In the genomic region with DNA sequence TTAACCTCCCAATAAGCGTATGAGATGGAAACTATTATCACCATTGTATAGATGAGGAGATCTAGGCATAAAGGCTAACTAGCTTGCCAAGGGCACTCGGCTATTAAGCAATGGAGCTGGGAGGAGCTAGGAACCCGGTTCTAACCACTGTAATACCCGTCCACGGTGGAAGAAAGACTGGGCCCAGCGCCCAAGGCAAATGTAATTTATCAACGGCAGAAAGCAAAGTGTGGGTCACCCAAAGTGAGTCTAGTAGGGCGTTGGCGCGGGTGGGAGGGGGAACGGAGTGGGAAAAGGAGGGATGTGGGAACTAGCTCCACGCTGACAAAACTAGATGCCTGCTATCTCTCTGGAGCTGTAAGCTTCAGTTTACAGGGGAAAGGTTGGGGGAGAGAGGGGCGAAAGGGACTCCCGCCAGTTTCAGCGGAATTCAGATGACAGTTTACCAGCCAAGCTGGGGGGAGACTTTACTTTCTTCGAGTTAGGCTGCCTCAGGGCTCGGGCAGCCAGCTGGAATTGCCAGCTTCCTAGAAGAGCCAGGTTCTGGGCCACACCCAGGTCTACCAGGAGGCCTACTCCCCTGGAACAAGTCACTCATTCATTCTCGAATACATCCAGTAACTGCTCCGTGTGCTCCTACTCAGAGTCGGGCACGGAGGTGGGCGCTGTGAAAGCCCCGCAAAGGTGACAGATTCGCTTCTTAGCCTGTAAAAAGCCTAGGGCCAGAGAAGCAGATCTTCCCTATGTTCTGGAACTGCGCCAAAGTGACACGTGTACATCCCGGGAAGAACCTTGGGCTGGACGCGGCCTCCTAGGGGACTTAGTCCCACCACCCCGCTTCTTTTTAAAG, we compare ENCODE assay signal across 8 cellular contexts. TPM values are rescaled to one million over a fixed set of nuclear protein-coding genes. Genes with fewer than 3 reads are reported as not detected.
DNase-seq lines count a peak whose midpoint lies in the region; ATAC-seq and TF ChIP-seq lines count a peak whose summit lies in the region.

No MANE protein-coding gene starts in this region.

- H3K27me3 ChIP-seq in fibroblast of lung (ENCODE audit: control insufficient read depth, insufficient read depth, low read length) (no peaks in the 10 kb centered on the region), aorta (ENCODE audit: control insufficient read depth in 1 of 2, insufficient read depth in 2 of 2, low read length in 1 of 2) (no peaks in the 10 kb centered on the region)

- peaks cover 7% of the 10 kb centered on the region for H3K4me1 ChIP-seq in fibroblast of lung (ENCODE audit: control insufficient read depth, extremely low read depth, insufficient read depth, low read length)
- H3K4me1 ChIP-seq in aorta (ENCODE audit: control insufficient read depth in 1 of 2, insufficient read depth in 2 of 2, low read length in 2 of 2): peaks cover 0 to 2% of the 10 kb centered on the region in 2 donors

- peak overlapping the region; percentile 97 for H3K4me2 ChIP-seq in fibroblast of lung (ENCODE audit: extremely low read depth, insufficient read depth, low read length)

- CTCF ChIA-PET in activated B cell treated with CpG ODN at 0.5 μM for 24 hours (lab: Charles Lee): interaction anchor here (0.7 to 3.2 kb wide), 20 partner anchors 8 to 87 kb away, joined by 3 to 29 read pairs (median 5); a partner anchor contains a TSS

- peaks cover 26% of the 10 kb centered on the region for H3K4me1 Mint-ChIP-seq in activated B cell treated with CpG ODN at 0.5 μM for 24 hours
- H3K4me1 Mint-ChIP-seq in naive thymus-derived CD8-positive, alpha-beta T cell: peaks cover 16 to 45% (median 36%) of the 10 kb centered on the region in 4 donors

- H3K36me3 ChIP-seq in fibroblast of lung (ENCODE audit: control insufficient read depth, insufficient read depth, low read length) (peaks cover 30% of the 10 kb centered on the region), aorta (ENCODE audit: control insufficient read depth in 1 of 2, insufficient read depth in 2 of 2, low read length in 1 of 2) (peaks cover 2 to 4% of the 10 kb centered on the region in 2 donors)

- peak overlapping the region; percentile 100 for H3K9ac ChIP-seq in fibroblast of lung (ENCODE audit: insufficient read depth, low read length)

- H3K36me3 Mint-ChIP-seq in activated B cell treated with CpG ODN at 0.5 μM for 24 hours (ENCODE audit: low read depth): peaks cover 40% of the 10 kb centered on the region
- peaks cover 0 to 37% (median 10%) of the 10 kb centered on the region in 3 donors for H3K36me3 Mint-ChIP-seq in naive thymus-derived CD8-positive, alpha-beta T cell

- peak overlapping the region; percentile 96 to 100 (median 98) for H3K4me3 ChIP-seq in fibroblast of lung (replicated peaks in 1 of 4; ENCODE audit: control extremely low read depth in 1 of 4, insufficient read depth in 1 of 4, low read depth in 3 of 4, low read length in 4 of 4)
- H3K4me3 ChIP-seq in aorta (ENCODE audit: low read length in 2 of 2): peak overlapping the region; percentile 31 to 79

- POLR2A ChIA-PET in activated B cell treated with CpG ODN at 0.5 μM for 24 hours (lab: Charles Lee): interaction anchor here (0.5 to 4.2 kb wide), 20 partner anchors 8 to 470 kb away, joined by 3 to 33 read pairs (median 6); a partner anchor contains a TSS
- POLR2A ChIA-PET in naive thymus-derived CD8-positive, alpha-beta T cell (lab: Charles Lee): interaction anchor here (1.0 to 3.1 kb wide), 12 partner anchors 8 to 87 kb away, joined by 3 to 24 read pairs (median 8); a partner anchor contains a TSS

- DNase-seq in NCI-H446 (lab: John Stamatoyannopoulos, UW) (peak; percentile 14 to 63), NCI-H446 treated with DMSO at 0.1 percent for 48 hours (lab: John Stamatoyannopoulos, UW) (no peak), HuH-7 (ENCODE audit: low spot score) (peak; percentile 50), activated B cell treated with CpG ODN at 0.5 μM for 24 hours (no peak), fibroblast of lung (ENCODE audit: low read depth in 2 of 2) (peak; percentile 70 to 81), aorta (peak; percentile 62 to 86), C1 segment of cervical spinal cord (lab: John Stamatoyannopoulos, UW) (no peak)
- DNase-seq in naive thymus-derived CD8-positive, alpha-beta T cell: peak in 2 of 10 donors; percentile 11 to 15

- H3K79me2 ChIP-seq in fibroblast of lung (ENCODE audit: control insufficient read depth, insufficient read depth, low read length): peaks cover 57% of the 10 kb centered on the region

- H3K9me3 ChIP-seq in fibroblast of lung (ENCODE audit: control insufficient read depth, insufficient read depth, low read depth, low read length) (no peaks in the 10 kb centered on the region), aorta (ENCODE audit: control insufficient read depth, low read length) (no peaks in the 10 kb centered on the region)

- ATAC-seq in activated B cell treated with CpG ODN at 0.5 μM for 24 hours (ENCODE audit: low read depth): no peak
- peak; percentile 2 to 9 for ATAC-seq in naive thymus-derived CD8-positive, alpha-beta T cell
- peak; percentile 51 for ATAC-seq in aorta (ENCODE audit: low FRiP score)

- peaks cover 2% of the 10 kb centered on the region for H4K20me1 ChIP-seq in fibroblast of lung (ENCODE audit: control insufficient read depth, extremely low read depth, insufficient read depth, low read length)

- H3K27ac ChIP-seq in fibroblast of lung (ENCODE audit: insufficient read depth, low read length) (peak overlapping the region; percentile 98), aorta (ENCODE audit: low read depth in 1 of 2, low read length in 2 of 2) (no peak overlapping the region)

- H3K4me3 Mint-ChIP-seq in activated B cell treated with CpG ODN at 0.5 μM for 24 hours: peak overlapping the region; percentile 88
- peak overlapping the region; percentile 84 to 96 (median 94) for H3K4me3 Mint-ChIP-seq in naive thymus-derived CD8-positive, alpha-beta T cell

- no peak overlapping the region for H2AFZ ChIP-seq in fibroblast of lung (ENCODE audit: low read length)

- H3K27me3 Mint-ChIP-seq in activated B cell treated with CpG ODN at 0.5 μM for 24 hours: no peaks in the 10 kb centered on the region
- no peaks in the 10 kb centered on the region for H3K27me3 Mint-ChIP-seq in naive thymus-derived CD8-positive, alpha-beta T cell

- TF ChIP-seq CTCF in activated B cell treated with CpG ODN at 0.5 μM for 24 hours (IDR thresholded peaks at IDR 0.05) (no peak), fibroblast of lung (conservative IDR thresholded peaks at IDR 0.05 in 1 of 2, IDR thresholded peaks at IDR 0.05 in 1 of 2; ENCODE audit: low read depth in 1 of 2, low read length in 2 of 2) (no peak)

- intact Hi-C loops in activated B cell treated with CpG ODN at 0.5 μM for 24 hours (cut with micrococcal nuclease) (loop anchor here (1.0 to 5.0 kb wide), 8 partner anchors 23 to 1489 kb away; a partner anchor contains a TSS), aorta (cut with DNase I) (no loop called here)

- WGBS in aorta, 2 donors: 1 to 2% methylated on average over 30 of the region's 30 CpGs

- no peaks in the 10 kb centered on the region for H3K9me3 Mint-ChIP-seq in activated B cell treated with CpG ODN at 0.5 μM for 24 hours
- H3K9me3 Mint-ChIP-seq in naive thymus-derived CD8-positive, alpha-beta T cell: no peaks in the 10 kb centered on the region

- H3K27ac Mint-ChIP-seq in activated B cell treated with CpG ODN at 0.5 μM for 24 hours: peak overlapping the region; percentile 76
- peak overlapping the region; percentile 87 to 96 (median 94) for H3K27ac Mint-ChIP-seq in naive thymus-derived CD8-positive, alpha-beta T cell

RNA-seq across cellular contexts. Expression of a gene that starts 0.8 kb away (rescaled TPM):
- total RNA-seq in activated B cell treated with CpG ODN at 0.5 μM for 24 hours (41.8 and 42.0 TPM in 2 replicates), fibroblast of lung (83.2 and 88.7 TPM in 2 replicates), aorta (10 to 100 TPM; 46.7 to 77.6 TPM)
- polyA plus RNA-seq in fibroblast of lung (142 and 167 TPM in 2 replicates), aorta (10 to 100 TPM; 33.1 to 44.1 TPM)
- polyA plus RNA-seq in fibroblast of lung (2012): 172 and 215 TPM in 2 replicates
- polyA minus RNA-seq in fibroblast of lung (ENCODE audit: low replicate concordance): 133 and 188 TPM in 2 replicates
- total RNA-seq in naive thymus-derived CD8-positive, alpha-beta T cell: 10 to 100 TPM; 25.7 to 27.7 TPM
- 10 to 100 TPM; 12.8 to 14.1 (median 13.8) TPM for polyA plus RNA-seq in naive thymus-derived CD8-positive, alpha-beta T cell

RNA-seq across cellular contexts. Expression of a gene that starts 23.5 kb away (rescaled TPM):
- total RNA-seq in activated B cell treated with CpG ODN at 0.5 μM for 24 hours: 3.1 and 3.6 TPM in 2 replicates
- total RNA-seq in fibroblast of lung: 0.51 and 2.3 TPM in 2 replicates
- 2.7 and 9.3 TPM in 2 replicates for polyA plus RNA-seq in fibroblast of lung
- polyA plus RNA-seq in fibroblast of lung (2012): 2.5 and 8.0 TPM in 2 replicates
- polyA minus RNA-seq in fibroblast of lung (ENCODE audit: low replicate concordance): 1.4 and 5.4 TPM in 2 replicates
- total RNA-seq in naive thymus-derived CD8-positive, alpha-beta T cell: 1 to 10 TPM; 1.9 to 2.7 TPM
- polyA plus RNA-seq in naive thymus-derived CD8-positive, alpha-beta T cell: under 1 TPM in 1 of 3 donors, not detected in 2; 0.38 TPM
- total RNA-seq in aorta: 1 to 10 TPM in 1 of 2 donors, not detected in 1; 2.0 TPM
- polyA plus RNA-seq in aorta: under 1 TPM in 1 of 2 donors, not detected in 1; 0.49 TPM

RNA-seq across cellular contexts. Expression of a gene that starts 23.5 kb away (rescaled TPM):
- total RNA-seq in activated B cell treated with CpG ODN at 0.5 μM for 24 hours: 45.0 and 49.2 TPM in 2 replicates
- total RNA-seq in fibroblast of lung: 43.4 and 53.3 TPM in 2 replicates
- polyA plus RNA-seq in fibroblast of lung: 113 and 142 TPM in 2 replicates
- 118 and 141 TPM in 2 replicates for polyA plus RNA-seq in fibroblast of lung (2012)
- 33.3 and 59.7 TPM in 2 replicates for polyA minus RNA-seq in fibroblast of lung (ENCODE audit: low replicate concordance)
- 10 to 100 TPM; 28.0 to 30.0 TPM for total RNA-seq in naive thymus-derived CD8-positive, alpha-beta T cell
- polyA plus RNA-seq in naive thymus-derived CD8-positive, alpha-beta T cell: 10 to 100 TPM; 28.7 to 60.6 (median 45.7) TPM
- 10 to 100 TPM; 34.8 TPM for total RNA-seq in aorta
- 100 to 1,000 TPM in 1 of 2 donors, 10 to 100 TPM in 1; 90.9 to 103 TPM for polyA plus RNA-seq in aorta

RNA-seq across cellular contexts. Expression of a gene that starts 29.5 kb away (rescaled TPM):
- total RNA-seq in activated B cell treated with CpG ODN at 0.5 μM for 24 hours (16.4 and 17.9 TPM in 2 replicates), fibroblast of lung (21.1 and 23.6 TPM in 2 replicates), aorta (10 to 100 TPM; 17.8 to 35.8 TPM)
- polyA plus RNA-seq in fibroblast of lung (12.9 and 16.5 TPM in 2 replicates), aorta (10 to 100 TPM; 29.2 to 35.1 TPM)
- 13.3 and 16.9 TPM in 2 replicates for polyA plus RNA-seq in fibroblast of lung (2012)
- polyA minus RNA-seq in fibroblast of lung (ENCODE audit: low replicate concordance): 37.8 and 74.1 TPM in 2 replicates
- 10 to 100 TPM; 22.4 to 25.9 TPM for total RNA-seq in naive thymus-derived CD8-positive, alpha-beta T cell
- 1 to 10 TPM; 1.2 to 2.3 (median 2.1) TPM for polyA plus RNA-seq in naive thymus-derived CD8-positive, alpha-beta T cell

RNA-seq across cellular contexts. Expression of a gene that starts 50.6 kb away (rescaled TPM):
- total RNA-seq in activated B cell treated with CpG ODN at 0.5 μM for 24 hours: 20.3 and 21.4 TPM in 2 replicates
- total RNA-seq in fibroblast of lung: 32.9 and 43.9 TPM in 2 replicates
- 11.3 and 12.7 TPM in 2 replicates for polyA plus RNA-seq in fibroblast of lung
- polyA plus RNA-seq in fibroblast of lung (2012): 22.4 and 22.7 TPM in 2 replicates
- 40.4 and 49.9 TPM in 2 replicates for polyA minus RNA-seq in fibroblast of lung (ENCODE audit: low replicate concordance)
- total RNA-seq in naive thymus-derived CD8-positive, alpha-beta T cell: 10 to 100 TPM; 34.3 to 42.5 TPM
- 10 to 100 TPM in 1 of 3 donors, 1 to 10 TPM in 2; 6.9 to 16.8 (median 7.4) TPM for polyA plus RNA-seq in naive thymus-derived CD8-positive, alpha-beta T cell
- 10 to 100 TPM; 16.4 to 22.2 TPM for total RNA-seq in aorta
- 10 to 100 TPM in 1 of 2 donors, 1 to 10 TPM in 1; 4.0 to 19.3 TPM for polyA plus RNA-seq in aorta

Comparison
In these comparisons a context has a peak if more than half of its experiments do, and no peak if none do; other contexts are left out.
1. DNase-seq: peak in NCI-H446 (2 of 2), HuH-7 (single experiment), fibroblast of lung (2 of 2) and aorta (2 of 2); none in NCI-H446 treated with DMSO at 0.1 percent for 48 hours (single experiment), activated B cell treated with CpG ODN at 0.5 μM for 24 hours (single experiment) and C1 segment of cervical spinal cord (0 of 14).